1 cellular context compared by ENCODE assay signal in genomic region chr3:57688291-57688690, GRCh38.
TF ChIP-seq lines count a peak whose summit lies in the region.

No MANE protein-coding gene starts in this region.

TF ChIP-seq in H1, 55 proteins besides CTCF, POLR2A, EP300 and RAD21:
- no peak for TF ChIP-seq BACH1 (IDR thresholded peaks at IDR 0.05; ENCODE audit: low read length)
- no peak for TF ChIP-seq TEAD4 (IDR thresholded peaks at IDR 0.05; ENCODE audit: low read depth, low read length)
- no peak for TF ChIP-seq CBX5 (IDR thresholded peaks at IDR 0.05; ENCODE audit: low read depth, low read length)
- no peak for TF ChIP-seq SUZ12 (IDR thresholded peaks at IDR 0.05; ENCODE audit: low read length)
- TF ChIP-seq CHD7 (IDR thresholded peaks at IDR 0.05; ENCODE audit: insufficient replicate concordance, low read length): no peak
- TF ChIP-seq JUN (IDR thresholded peaks at IDR 0.05; ENCODE audit: low read depth, low read length): no peak
- no peak for TF ChIP-seq ASH2L (IDR thresholded peaks at IDR 0.05; ENCODE audit: low read length)
- TF ChIP-seq FOSL1 (IDR thresholded peaks at IDR 0.05; ENCODE audit: insufficient read depth, low read depth, low read length): no peak
- no peak for TF ChIP-seq JUND (IDR thresholded peaks at IDR 0.05; ENCODE audit: low read length)
- no peak for TF ChIP-seq RBBP5 (IDR thresholded peaks at IDR 0.05; ENCODE audit: borderline replicate concordance, low read depth, low read length)
- no peak for TF ChIP-seq NANOG (IDR thresholded peaks at IDR 0.05; ENCODE audit: insufficient read depth, low read depth, low read length, poor library complexity, severe bottlenecking)
- TF ChIP-seq SIN3A (conservative IDR thresholded peaks at IDR 0.05 in 1 of 2, IDR thresholded peaks at IDR 0.05 in 1 of 2; ENCODE audit: low read depth in 1 of 2, low read length in 2 of 2): no peak
- TF ChIP-seq TAF7 (optimal IDR thresholded peaks at IDR 0.05; ENCODE audit: borderline replicate concordance, low read depth, low read length): no peak
- TF ChIP-seq CTBP2 (IDR thresholded peaks at IDR 0.05; ENCODE audit: borderline replicate concordance, insufficient read depth, insufficient read length, low read length): no peak
- no peak for TF ChIP-seq SAP30 (IDR thresholded peaks at IDR 0.05; ENCODE audit: insufficient read depth, insufficient replicate concordance, low read length)
